Comparison of ENCODE assay signal across 24 cellular contexts in genomic region chr5:138252944-138253343, GRCh38. TPM values are rescaled to one million over a fixed set of nuclear protein-coding genes. Genes with fewer than 3 reads are reported as not detected.
"Had no signal": no experiment of that assay in that cellular context is flagged by ENCODE, and none has a peak within 500 bp of the region (broad histone marks: within the 10 kb centered on the region; RNA-seq: fewer than 3 reads in every experiment).

No MANE protein-coding gene starts in this region.

- H3K4me3 Mint-ChIP-seq: effector memory CD8-positive, alpha-beta T cell; naive B cell; nephron had no signal

- ATAC-seq: effector memory CD8-positive, alpha-beta T cell; gastrocnemius medialis; heart right ventricle; right cardiac atrium; stimulated activated naive CD8-positive, alpha-beta T cell treated with anti-CD3 and anti-CD28 coated beads, Interleukin-15, Interleukin-2, amounts not matched to agents 100 U/mL and 50 U/mL, for 24 hours had no signal

- H3K36me3 Mint-ChIP-seq: naive B cell had no signal

- FAIRE-seq: islet of Langerhans, small intestine had no signal

- DNase-seq: effector memory CD8-positive, alpha-beta T cell; gastrocnemius medialis; heart right ventricle; hypothalamus; kidney glomerular epithelial cell; mesendoderm; naive B cell; posterior cingulate gyrus; right cardiac atrium; small intestine; stimulated activated CD4-positive, alpha-beta T cell treated with anti-CD3 and anti-CD28 coated beads, Interleukin-12 subunit alpha, Interleukin-12 subunit beta, amount 100 ng/mL, for 4 hours; stimulated activated naive CD8-positive, alpha-beta T cell treated with anti-CD3 and anti-CD28 coated beads, Interleukin-15, Interleukin-2, amounts not matched to agents 100 U/mL and 50 U/mL, for 24 hours; tibial artery; upper lobe of left lung had no signal

- H3K27me3 ChIP-seq: esophagus muscularis mucosa, gastrocnemius medialis, neutrophil, suprapubic skin, upper lobe of left lung, vagina had no signal

- H3K36me3 ChIP-seq: esophagus muscularis mucosa, gastrocnemius medialis, heart right ventricle, neutrophil, suprapubic skin, tibial artery, upper lobe of left lung, vagina had no signal

- H3K27ac ChIP-seq: epithelial cell of prostate, esophagus muscularis mucosa, gastrocnemius medialis, heart right ventricle, neutrophil, suprapubic skin, tibial artery, upper lobe of left lung, vagina had no signal

- H3K4me3 ChIP-seq: esophagus muscularis mucosa, gastrocnemius medialis, heart right ventricle, suprapubic skin, tibial artery, upper lobe of left lung, vagina had no signal

- H3K27ac Mint-ChIP-seq: effector memory CD8-positive, alpha-beta T cell; nephron had no signal

- H3K9me3 Mint-ChIP-seq: effector memory CD8-positive, alpha-beta T cell; nephron had no signal

- H3K9me3 ChIP-seq: esophagus muscularis mucosa, gastrocnemius medialis, heart right ventricle, neutrophil, suprapubic skin, tibial artery, upper lobe of left lung, vagina had no signal

- H3K4me1 Mint-ChIP-seq: naive B cell, nephron had no signal

- H3K4me1 ChIP-seq: esophagus muscularis mucosa, gastrocnemius medialis, heart right ventricle, suprapubic skin, tibial artery, upper lobe of left lung, vagina had no signal

RNA-seq across cellular contexts. Expression of gene GFRA3, which starts 21.5 kb away (rescaled TPM):
- total RNA-seq: fibroblast of villous mesenchyme, lung microvascular endothelial cell, osteocyte had no signal
